8 cellular contexts compared by ENCODE assay signal in the genomic region with DNA sequence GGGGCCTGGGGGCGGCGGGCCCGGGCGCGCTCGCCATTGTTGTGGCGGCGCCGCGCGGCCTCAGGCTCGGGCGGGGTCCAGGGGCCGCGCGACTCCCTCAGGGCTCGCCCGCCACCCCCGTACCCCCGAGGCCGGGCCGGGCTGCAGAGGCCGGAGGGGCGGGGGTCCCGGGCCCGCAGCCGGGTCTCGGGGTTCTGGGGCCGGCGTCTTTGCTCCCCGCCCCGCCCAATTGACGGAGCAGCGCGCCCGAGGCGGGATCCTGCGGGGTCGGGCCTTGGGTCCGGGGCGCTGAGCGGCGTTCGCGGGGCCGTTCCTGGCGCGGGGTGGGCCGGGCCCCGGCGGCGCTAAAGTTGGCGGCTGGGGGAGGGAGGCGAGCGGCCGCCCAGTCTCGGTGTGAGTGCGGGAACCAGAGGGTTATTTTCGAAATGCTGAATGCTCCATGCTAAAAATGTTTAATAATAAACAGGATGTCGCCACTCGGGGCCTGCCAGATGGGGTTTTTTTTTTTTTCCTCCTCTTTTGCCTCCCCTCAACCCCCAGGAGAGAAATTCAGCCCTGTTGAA. TPM values are rescaled to one million over a fixed set of nuclear protein-coding genes. Genes with fewer than 3 reads are reported as not detected.
DNase-seq lines count a peak whose midpoint lies in the region; ATAC-seq and TF ChIP-seq lines count a peak whose summit lies in the region.

No MANE protein-coding gene starts in this region.

- peaks cover 52% of the 10 kb centered on the region for H3K79me2 ChIP-seq in smooth muscle cell (ENCODE audit: low read depth)

- peak overlapping the region; percentile 89 for H3K9ac ChIP-seq in smooth muscle cell (ENCODE audit: low read depth)

- H3K9me3 ChIP-seq in T-helper 17 cell (ENCODE audit: control insufficient read depth, low read length, poor library complexity, severe bottlenecking) = no peaks in the 10 kb centered on the region
- no peaks in the 10 kb centered on the region for H3K9me3 ChIP-seq in iPS-18c (ENCODE audit: control insufficient read depth, insufficient read depth, low read length)
- no peaks in the 10 kb centered on the region for H3K9me3 ChIP-seq in smooth muscle cell (replicated peaks; ENCODE audit: low read depth)

- H3K27ac Mint-ChIP-seq in T-helper 17 cell = peak overlapping the region; percentile 95
- peak overlapping the region; percentile 98 to 99 (median 98) for H3K27ac Mint-ChIP-seq in brain

- TF ChIP-seq CTCF in brain (conservative IDR thresholded peaks at IDR 0.05) (no peak), smooth muscle cell (IDR thresholded peaks at IDR 0.05; ENCODE audit: borderline replicate concordance, insufficient read depth, poor library complexity, severe bottlenecking) (no peak)

- H3K4me3 ChIP-seq in iPS-18c (ENCODE audit: insufficient read depth, low read depth, low read length) (peak overlapping the region; percentile 68), smooth muscle cell (peak overlapping the region; percentile 64)

- no peak overlapping the region for H2AFZ ChIP-seq in smooth muscle cell (ENCODE audit: low read depth)

- peaks cover 40% of the 10 kb centered on the region for H3K4me1 ChIP-seq in smooth muscle cell (ENCODE audit: low read depth)

- WGBS in smooth muscle cell (ENCODE audit: low lambda C conversion rate) = under 1% methylated on average over 8 of the region's 61 CpGs

- H3K27ac ChIP-seq in smooth muscle cell (ENCODE audit: low read depth) = peak overlapping the region; percentile 80

- H3K27me3 Mint-ChIP-seq in T-helper 17 cell (no peaks in the 10 kb centered on the region), brain (peaks cover 9% of the 10 kb centered on the region)

- DNase-seq in NCI-H748 (lab: John Stamatoyannopoulos, UW; ENCODE audit: unreplicated experiment) (peak; percentile 57), NCI-H748 treated with DMSO at 0.1 percent for 48 hours (lab: John Stamatoyannopoulos, UW) (no peak), T-helper 17 cell (peak; percentile 35 to 41 (median 38)), smooth muscle cell (lab: John Stamatoyannopoulos, UW; ENCODE audit: unreplicated experiment) (no peak), NCI-H187 (lab: John Stamatoyannopoulos, UW) (no peak)

- H3K9me3 Mint-ChIP-seq in brain = peaks cover 0 to 2% (median 0%) of the 10 kb centered on the region in 5 experiments

- H3K36me3 Mint-ChIP-seq in T-helper 17 cell (ENCODE audit: low read depth) (no peaks in the 10 kb centered on the region), brain (peaks cover 14% of the 10 kb centered on the region)

- H3K27me3 ChIP-seq in smooth muscle cell (ENCODE audit: low read depth) = no peaks in the 10 kb centered on the region

- peaks cover 40% of the 10 kb centered on the region for H3K4me1 Mint-ChIP-seq in T-helper 17 cell
- peaks cover 63% of the 10 kb centered on the region for H3K4me1 Mint-ChIP-seq in brain

- H3K4me3 Mint-ChIP-seq in T-helper 17 cell (peak overlapping the region; percentile 93), brain (peak overlapping the region; percentile 97 to 99 (median 98))

- H3K36me3 ChIP-seq in smooth muscle cell (ENCODE audit: low read depth) = no peaks in the 10 kb centered on the region

- peaks cover 29% of the 10 kb centered on the region for H3F3A ChIP-seq in smooth muscle cell (ENCODE audit: low read depth)

- peak overlapping the region; percentile 90 for H3K4me2 ChIP-seq in smooth muscle cell

- ATAC-seq in HG03039 (IDR thresholded peaks at IDR 0.05; ENCODE audit: unreplicated experiment) = peak; percentile 27
- peak; percentile 8 for ATAC-seq in T-helper 17 cell

- peaks cover 50% of the 10 kb centered on the region for H4K20me1 ChIP-seq in smooth muscle cell (ENCODE audit: low read depth)

RNA-seq across cellular contexts. Expression of a gene that starts 0.7 kb away (rescaled TPM):
- total RNA-seq in T-helper 17 cell (100 to 1,000 TPM; 193 to 241 TPM), smooth muscle cell (73.5 and 97.2 TPM in 2 replicates)
- polyA plus RNA-seq in brain (ENCODE audit: insufficient read depth, low read depth, low replicate concordance) (264 TPM), smooth muscle cell (38.6 and 53.7 TPM in 2 replicates)

Comparison
In these comparisons a context has a peak if more than half of its experiments do, and no peak if none do; other contexts are left out.
1. DNase-seq: peak in NCI-H748 (single experiment) and T-helper 17 cell (3 of 3); none in NCI-H748 treated with DMSO at 0.1 percent for 48 hours (single experiment), smooth muscle cell (single experiment) and NCI-H187 (0 of 2).